ENCODE assay signal across 7 cellular contexts in genomic region chr9:43115813-43116229, GRCh38.
DNase-seq lines count a peak whose midpoint lies in the region; ATAC-seq, FAIRE-seq and TF ChIP-seq lines count a peak whose summit lies in the region.
"Not testable (repeated sequence)": the region's sequence is repeated elsewhere in the genome, so short reads cannot be mapped to it uniquely, and the experiment has no call there.

No MANE protein-coding gene starts in this region.

- peak; percentile 11 for DNase-seq in ELR (ENCODE audit: low read depth)
- DNase-seq in M059J (ENCODE audit: low read depth) = peak; percentile 67
- DNase-seq in RKO (ENCODE audit: low spot score) = peak; percentile 11
- peak; percentile 18 for DNase-seq in choroid plexus epithelial cell (ENCODE audit: low read depth)
- peak; percentile 2 for DNase-seq in foreskin fibroblast
- peak in 5 of 6 donors; percentile 31 to 77 (median 73) for DNase-seq in pancreas

- TF ChIP-seq RAD21 in liver (IDR thresholded peaks at IDR 0.05) = peak in 1 of 2 donors; percentile 21

- not testable (repeated sequence) for TF ChIP-seq CTCF in choroid plexus epithelial cell (conservative IDR thresholded peaks at IDR 0.05; ENCODE audit: low read depth, low read length); foreskin fibroblast (IDR thresholded peaks at IDR 0.05; ENCODE audit: low read depth, low read length); liver (IDR thresholded peaks at IDR 0.05; ENCODE audit: low read depth, low read length, missing input control); pancreas (IDR thresholded peaks at IDR 0.05)

- H3K27ac ChIP-seq in liver (ENCODE audit: low read depth in 1 of 2, low read length in 2 of 2) = peak overlapping the region; percentile 20 to 67
- H3K27ac ChIP-seq in pancreas = not testable (repeated sequence)

- H3K36me3 ChIP-seq in liver (ENCODE audit: control insufficient read depth in 4 of 4, insufficient read depth in 3 of 4, low read depth in 1 of 4, low read length in 3 of 4); pancreas: not testable (repeated sequence)

- H3K9me3 ChIP-seq in liver (ENCODE audit: control insufficient read depth in 4 of 4, low read length in 3 of 4); pancreas: not testable (repeated sequence)

- not testable (repeated sequence) for ATAC-seq in pancreas

- H3K9ac ChIP-seq in liver (ENCODE audit: low read depth in 1 of 2, low read length in 2 of 2) = not testable (repeated sequence)

- WGBS in liver = 40% methylated on average over 6 of the region's 6 CpGs
- WGBS in pancreas, 2 donors = 39 to 43% methylated on average over 6 of the region's 6 CpGs

- intact Hi-C loops in pancreas (cut with DNase I) = not testable (repeated sequence)

- not testable (repeated sequence) for H3K27me3 ChIP-seq in liver (ENCODE audit: control insufficient read depth in 4 of 4, insufficient read depth in 4 of 4, low read length in 3 of 4); pancreas

- not testable (repeated sequence) for H3K4me1 ChIP-seq in liver (ENCODE audit: control insufficient read depth in 4 of 4, insufficient read depth in 4 of 4, low read length in 3 of 4); pancreas

- not testable (repeated sequence) for H3K4me3 ChIP-seq in choroid plexus epithelial cell (ENCODE audit: low read depth, low read length); foreskin fibroblast (ENCODE audit: low read depth in 1 of 2, low read length in 2 of 2); liver (ENCODE audit: low read depth in 1 of 3, low read length in 3 of 3); pancreas

- FAIRE-seq in pancreas (lab: Jason Lieb, UNC) = not testable (repeated sequence)

TF ChIP-seq in liver, 16 proteins besides CTCF, POLR2A, EP300 and RAD21:
- TF ChIP-seq SP1 (IDR thresholded peaks at IDR 0.05) (peak; percentile 57), YY1 (IDR thresholded peaks at IDR 0.05) (peak; percentile 19), ZBTB33 (IDR thresholded peaks at IDR 0.05) (peak; percentile 18), JUND (IDR thresholded peaks at IDR 0.05) (peak in 1 of 2 donors; percentile 50), RXRA (IDR thresholded peaks at IDR 0.05) (peak; percentile 42 to 74), HNF4A (conservative IDR thresholded peaks at IDR 0.05) (peak; percentile 78 to 87)

Comparison
In these comparisons a context has a peak if more than half of its experiments do, and no peak if none do; other contexts are left out.
1. DNase-seq: peak in every context shown above with its lines; median percentile 73 in pancreas; 67 in M059J; 18 in choroid plexus epithelial cell; 11 in ELR; 11 in RKO; 2 in foreskin fibroblast.